In the genomic region with DNA sequence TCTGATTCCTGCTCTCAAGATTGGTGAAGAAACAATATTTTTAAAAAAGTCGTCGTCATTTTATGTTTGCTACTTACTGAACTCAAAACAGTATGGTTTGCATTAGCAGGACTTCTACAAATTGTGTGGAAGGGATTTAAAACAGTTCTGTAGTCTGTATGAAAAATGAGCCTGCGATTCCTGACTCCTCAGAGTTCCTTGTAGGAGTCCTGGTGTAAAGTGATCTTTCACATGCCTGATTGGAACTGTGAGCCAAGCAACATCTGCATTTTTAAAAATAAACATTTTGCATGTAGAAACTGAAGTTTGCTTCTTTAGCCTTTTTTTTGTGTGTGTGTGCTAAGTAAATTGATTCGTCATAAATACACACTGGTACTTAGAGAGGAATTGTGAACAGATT, we compare ENCODE assay signal across 23 cellular contexts.
"Had no signal": no experiment of that assay in that cellular context is flagged by ENCODE, and none has a peak within 500 bp of the region (broad histone marks: within the 10 kb centered on the region; RNA-seq: fewer than 3 reads in every experiment).

No MANE protein-coding gene starts in this region.

- DNase-seq: dorsolateral prefrontal cortex; effector CD8-positive, alpha-beta T cell; heart left ventricle; hippocampal formation; kidney glomerular epithelial cell; mesendoderm; mucosa of descending colon; naive thymus-derived CD8-positive, alpha-beta T cell; occipital lobe; pancreas; retina; right lobe of liver; stimulated activated CD4-positive, alpha-beta T cell treated with anti-CD3 and anti-CD28 coated beads, Interleukin-4, amount 100 ng/mL, for 1 hour; stimulated activated CD8-positive, alpha-beta memory T cell treated with anti-CD3 and anti-CD28 coated beads, Interleukin-4, amount 100 ng/mL, for 48 hours; stimulated activated naive CD8-positive, alpha-beta T cell treated with anti-CD3 and anti-CD28 coated beads, Interleukin-15, Interleukin-2, amounts not matched to agents 100 U/mL and 50 U/mL, for 24 hours; thyroid gland had no signal

- H3K27ac Mint-ChIP-seq: naive thymus-derived CD8-positive, alpha-beta T cell; progenitor cell of endocrine pancreas; stimulated activated effector memory CD8-positive, alpha-beta T cell treated with anti-CD3 and anti-CD28 coated beads, Interleukin-12 subunit alpha, Interleukin-12 subunit beta, amount 100 ng/mL, for 72 hours; type B pancreatic cell had no signal

- H3K9me3 Mint-ChIP-seq: type B pancreatic cell had no signal

- H3K27me3 ChIP-seq: dorsolateral prefrontal cortex, heart left ventricle, pancreas, right lobe of liver, suprapubic skin, thyroid gland had no signal

- H3K9me3 ChIP-seq: mucosa of descending colon, pancreas, right lobe of liver, suprapubic skin, thyroid gland had no signal

- H3K4me1 Mint-ChIP-seq: naive thymus-derived CD8-positive, alpha-beta T cell; stimulated activated effector memory CD8-positive, alpha-beta T cell treated with anti-CD3 and anti-CD28 coated beads, Interleukin-12 subunit alpha, Interleukin-12 subunit beta, amount 100 ng/mL, for 72 hours had no signal

- H3K27ac ChIP-seq: coronary artery, dorsolateral prefrontal cortex, heart left ventricle, pancreas, right lobe of liver, suprapubic skin, thyroid gland had no signal

- H3K4me1 ChIP-seq: heart left ventricle, pancreas, right lobe of liver, suprapubic skin, thyroid gland had no signal

- H3K27me3 Mint-ChIP-seq: progenitor cell of endocrine pancreas, type B pancreatic cell had no signal

- ATAC-seq: esophagus mucosa; heart left ventricle; mucosa of descending colon; naive thymus-derived CD8-positive, alpha-beta T cell; pancreas; right lobe of liver; stimulated activated effector memory CD8-positive, alpha-beta T cell treated with anti-CD3 and anti-CD28 coated beads, Interleukin-12 subunit alpha, Interleukin-12 subunit beta, amount 100 ng/mL, for 72 hours; stimulated activated naive CD8-positive, alpha-beta T cell treated with anti-CD3 and anti-CD28 coated beads, Interleukin-15, Interleukin-2, amounts not matched to agents 100 U/mL and 50 U/mL, for 24 hours had no signal

- H3K36me3 ChIP-seq: heart left ventricle, pancreas, right lobe of liver, suprapubic skin, thyroid gland had no signal

- H3K36me3 Mint-ChIP-seq: stimulated activated effector memory CD8-positive, alpha-beta T cell treated with anti-CD3 and anti-CD28 coated beads, Interleukin-12 subunit alpha, Interleukin-12 subunit beta, amount 100 ng/mL, for 72 hours had no signal

- H3K4me3 Mint-ChIP-seq: naive thymus-derived CD8-positive, alpha-beta T cell; neural crest cell; stimulated activated effector memory CD8-positive, alpha-beta T cell treated with anti-CD3 and anti-CD28 coated beads, Interleukin-12 subunit alpha, Interleukin-12 subunit beta, amount 100 ng/mL, for 72 hours; type B pancreatic cell had no signal

- H3K4me3 ChIP-seq: coronary artery, dorsolateral prefrontal cortex, heart left ventricle, mucosa of descending colon, pancreas, right lobe of liver, suprapubic skin, thyroid gland had no signal
